Comparison of ENCODE assay signal across 27 cellular contexts in genomic region chr7:24337180-24337579, GRCh38. TPM values are rescaled to one million over a fixed set of nuclear protein-coding genes. Genes with fewer than 3 reads are reported as not detected.
A peak's percentile ranks its signal among the peaks of the same experiment; 100 is the strongest.
DNase-seq lines count a peak whose midpoint lies in the region; ATAC-seq and TF ChIP-seq lines count a peak whose summit lies in the region.
"Had no signal": no experiment of that assay in that cellular context is flagged by ENCODE, and none has a peak within 500 bp of the region (broad histone marks: within the 10 kb centered on the region; RNA-seq: fewer than 3 reads in every experiment).

No MANE protein-coding gene starts in this region.

- no peaks in the 10 kb centered on the region for H3K36me3 ChIP-seq in HUES48 (ENCODE audit: control insufficient read depth, insufficient read depth, low read length)
- H3K36me3 ChIP-seq: cardiac muscle cell, neutrophil, thyroid gland had no signal

- ATAC-seq in HG03135 (IDR thresholded peaks at IDR 0.05; ENCODE audit: unreplicated experiment) = no peak
- ATAC-seq in HG03095 (IDR thresholded peaks at IDR 0.05; ENCODE audit: unreplicated experiment) = no peak

- DNase-seq in NCI-H748 treated with DMSO at 0.1 percent for 48 hours (lab: John Stamatoyannopoulos, UW) (peak; percentile 48), globus pallidus (ENCODE audit: low spot score) (peak; percentile 22), neural crest cell (ENCODE audit: low read depth, low spot score) (peak; percentile 14), HT-29 (ENCODE audit: low spot score) (no peak)
- DNase-seq: activated gamma-delta T cell; CD4-positive, alpha-beta T cell; DMS79; foreskin fibroblast; hippocampal formation; NCI-H187; NCI-H510A; RPMI8226; SK-N-SH; stimulated activated CD4-positive, alpha-beta T cell treated with anti-CD3 and anti-CD28 coated beads, Interleukin-2, amount 100 ng/mL, for 48 hours; stimulated activated naive CD4-positive, alpha-beta T cell treated with Interleukin-2 at 50 U/mL for 16 hours; thyroid gland had no signal

- H3K9me3 Mint-ChIP-seq in neural crest cell = peaks cover 9% of the 10 kb centered on the region
- H3K9me3 Mint-ChIP-seq: CD4-positive, alpha-beta T cell had no signal

- no peak overlapping the region for H3K27ac Mint-ChIP-seq in neural crest cell (ENCODE audit: unreplicated experiment)
- H3K27ac Mint-ChIP-seq: activated CD4-positive, alpha-beta memory T cell treated with anti-CD3 and anti-CD28 coated beads for 36 hours; CD4-positive, alpha-beta T cell; dendritic cell treated with granulocyte-macrophage colony-stimulating factor and Interleukin-4, amounts not matched to agents 40 ng/mL and 50 ng/mL, for 4 days; IgD-negative memory B cell had no signal

- H3K4me3 Mint-ChIP-seq in neural crest cell = peak overlapping the region; percentile 69
- H3K4me3 Mint-ChIP-seq: activated CD4-positive, alpha-beta memory T cell treated with anti-CD3 and anti-CD28 coated beads for 36 hours; CD4-positive, alpha-beta T cell; dendritic cell treated with granulocyte-macrophage colony-stimulating factor and Interleukin-4, amounts not matched to agents 40 ng/mL and 50 ng/mL, for 4 days; IgD-negative memory B cell had no signal

- peaks cover 35% of the 10 kb centered on the region for H3K27me3 ChIP-seq in HUES48 (ENCODE audit: control insufficient read depth, insufficient read depth, low read length)
- H3K27me3 ChIP-seq: thyroid gland had no signal

- H3K27ac ChIP-seq in HUES48 (ENCODE audit: low read depth, low read length) = peak overlapping the region; percentile 69
- H3K27ac ChIP-seq: cardiac muscle cell, epithelial cell of prostate, neutrophil, thyroid gland had no signal

- peaks cover 19% of the 10 kb centered on the region for H3K27me3 Mint-ChIP-seq in neural crest cell (ENCODE audit: low read depth)

- peaks cover 23% of the 10 kb centered on the region for H3K4me1 Mint-ChIP-seq in neural crest cell
- H3K4me1 Mint-ChIP-seq: IgD-negative memory B cell had no signal

- TF ChIP-seq CTCF in neural crest cell (conservative IDR thresholded peaks at IDR 0.05) = no peak

- H3K4me3 ChIP-seq in HUES48 (ENCODE audit: low read depth, low read length) = peak overlapping the region; percentile 45
- H3K4me3 ChIP-seq: cardiac muscle cell, smooth muscle cell, thyroid gland had no signal

- H3K9ac ChIP-seq in HUES48 (ENCODE audit: low read depth, low read length) = no peak overlapping the region
- H3K9ac ChIP-seq: SK-N-SH had no signal

- H3K4me1 ChIP-seq in HUES48 (ENCODE audit: control insufficient read depth, insufficient read depth, low read length) = peaks cover 35% of the 10 kb centered on the region
- H3K4me1 ChIP-seq: thyroid gland had no signal

- no peaks in the 10 kb centered on the region for H3K36me3 Mint-ChIP-seq in neural crest cell (ENCODE audit: low read depth)
- H3K36me3 Mint-ChIP-seq: activated CD4-positive, alpha-beta memory T cell treated with anti-CD3 and anti-CD28 coated beads for 36 hours had no signal

- no peaks in the 10 kb centered on the region for H3K9me3 ChIP-seq in HUES48 (ENCODE audit: control insufficient read depth, insufficient read depth, low read length)
- H3K9me3 ChIP-seq: neutrophil, SK-N-SH, thyroid gland had no signal

RNA-seq across cellular contexts. Expression of gene NPY, which starts 53.2 kb away (rescaled TPM):
- total RNA-seq in neural crest cell = not detected in 2 replicates
- not detected in 2 replicates for total RNA-seq in HT-29 (2014; rRNA removed; shearing (Covaris generic))
- total RNA-seq: activated CD4-positive, alpha-beta memory T cell treated with anti-CD3 and anti-CD28 coated beads for 36 hours; CD4-positive, alpha-beta T cell; T-helper 2 cell treated with Interferon-gamma antibody and Interleukin-4, amounts not matched to agents 100 ng/mL and 5 ng/mL, for 36 hours had no signal
